9 cellular contexts compared by ENCODE assay signal in genomic region chr7:104883248-104883717, GRCh38.
DNase-seq lines count a peak whose midpoint lies in the region; ATAC-seq, FAIRE-seq and TF ChIP-seq lines count a peak whose summit lies in the region.
"Had no signal": no experiment of that assay in that cellular context is flagged by ENCODE, and none has a peak within 500 bp of the region (broad histone marks: within the 10 kb centered on the region; RNA-seq: fewer than 3 reads in every experiment).

No MANE protein-coding gene starts in this region.

- H3K56ac ChIP-seq in H1 (replicated peaks; ENCODE audit: insufficient read length, low read depth, low read length) = no peak overlapping the region

- no peak overlapping the region for H3K27ac ChIP-seq in H1 (ENCODE audit: low read depth, low read length)

- no peak overlapping the region for H4K5ac ChIP-seq in H1 (ENCODE audit: insufficient read length, low read depth, low read length)

- no peak overlapping the region for H2AK5ac ChIP-seq in H1 (ENCODE audit: low read depth, low read length)

- TF ChIP-seq EP300 in H1 (IDR thresholded peaks at IDR 0.05; ENCODE audit: borderline replicate concordance in 1 of 2, low read depth in 2 of 2, low read length in 2 of 2) = no peak

- no peak overlapping the region for H3K4me3 ChIP-seq in H1 (ENCODE audit: extremely low read depth in 1 of 4, insufficient read depth in 2 of 4, low read depth in 3 of 4, low read length in 4 of 4)

- no peaks in the 10 kb centered on the region for H3K36me3 ChIP-seq in H1 (ENCODE audit: control insufficient read depth in 2 of 4, insufficient read depth in 4 of 4, low read length in 3 of 4)

- peak; percentile 11 for ATAC-seq in GM19372 (IDR thresholded peaks at IDR 0.05; ENCODE audit: low read depth, unreplicated experiment)
- ATAC-seq in HG03064 (IDR thresholded peaks at IDR 0.05; ENCODE audit: low read depth, unreplicated experiment) = peak; percentile 6
- ATAC-seq in sciatic nerve = peak; percentile 18

- CTCF ChIA-PET in H1 (lab: Charles Lee; ENCODE audit: partially characterized antibody) = interaction anchor here (0.6 to 5.2 kb wide), 46 partner anchors 12 to 1149 kb away, joined by 3 to 83 read pairs (median 4); no protein-coding TSS in a partner anchor

- no peak overlapping the region for H3K4me2 ChIP-seq in H1 (ENCODE audit: insufficient read depth in 1 of 2, low read depth in 2 of 2, low read length in 2 of 2)

- no peak for DNase-seq in H1 (ENCODE audit: low read depth in 1 of 2, low spot score in 2 of 2)
- DNase-seq in sciatic nerve (ENCODE audit: low spot score) = no peak
- no peak for DNase-seq in germinal center (ENCODE audit: low spot score)
- no peak for DNase-seq in stimulated activated CD4-positive, alpha-beta T cell treated with anti-CD3 and anti-CD28 coated beads, Interleukin-12 subunit alpha, Interleukin-12 subunit beta, amount 100 ng/mL, for 4 hours
- no peak for DNase-seq in NCI-H82 treated with DMSO at 0.1 percent for 48 hours (lab: John Stamatoyannopoulos, UW; ENCODE audit: unreplicated experiment)
- no peak for DNase-seq in medulla oblongata (ENCODE audit: extremely low spot score)

- H2BK5ac ChIP-seq in H1 (ENCODE audit: low read depth, low read length) = no peak overlapping the region

- H3K23ac ChIP-seq in H1 (ENCODE audit: insufficient read length) = no peak overlapping the region

- no peak overlapping the region for H3K14ac ChIP-seq in H1 (ENCODE audit: insufficient read length)

- TF ChIP-seq RAD21 in H1 (IDR thresholded peaks at IDR 0.05 in 1 of 2, conservative IDR thresholded peaks at IDR 0.05 in 1 of 2; ENCODE audit: low read depth in 2 of 2, low read length in 2 of 2) = no peak

- no peak overlapping the region for H4K8ac ChIP-seq in H1 (ENCODE audit: extremely low read depth, insufficient read depth, low read length)

- POLR2A ChIA-PET in H1 (lab: Charles Lee; ENCODE audit: partially characterized antibody) = interaction anchor here (1.3 kb wide), 1 partner anchor 10 kb away, joined by 3 read pairs; no protein-coding TSS in a partner anchor

- H3K18ac ChIP-seq in H1 (ENCODE audit: extremely low read depth, low read length) = no peak overlapping the region

- no peaks in the 10 kb centered on the region for H3K23me2 ChIP-seq in H1 (ENCODE audit: low read depth, low read length)

- no peaks in the 10 kb centered on the region for H3K79me2 ChIP-seq in H1 (ENCODE audit: control insufficient read depth in 1 of 2, insufficient read depth in 2 of 2, low read length in 2 of 2)

- peaks cover 0 to 3% of the 10 kb centered on the region in 2 experiments; a peak in 1 of 4 replicates for H3K9me3 ChIP-seq in H1 (ENCODE audit: insufficient read depth in 2 of 2, low read depth in 1 of 2, low read length in 1 of 2)

- no peak overlapping the region for H2BK15ac ChIP-seq in H1 (ENCODE audit: low read length)

- H3K9ac ChIP-seq in H1 (replicated peaks in 1 of 4; ENCODE audit: extremely low read depth in 1 of 4, low read depth in 3 of 4, low read length in 3 of 4) = no peak overlapping the region

- WGBS in H1 (ENCODE audit: extremely low coverage in 1 of 2, insufficient coverage in 1 of 2, insufficient read length in 1 of 2, insufficient replicate concordance in 2 of 2, low coverage in 1 of 2, low lambda C conversion rate in 2 of 2, missing lambda C conversion rate in 1 of 2), 2 experiments = 31% methylated on average over 6 of the region's 6 CpGs; no CpG with 5 or more reads in 1 of the 2 experiments

- peak overlapping the region; percentile 96; the same call in 1 of the 2 replicates for H2AFZ ChIP-seq in H1 (ENCODE audit: low read length)

- H2BK20ac ChIP-seq in H1 (ENCODE audit: low read length) = no peak overlapping the region

- peaks cover 0 to 2% (median 0%) of the 10 kb centered on the region in 4 experiments; a peak in 2 of 7 replicates for H3K27me3 ChIP-seq in H1 (replicated peaks in 1 of 4; ENCODE audit: control insufficient read depth in 3 of 4, extremely low read depth in 1 of 4, insufficient read depth in 3 of 4, low read length in 3 of 4)

- no peak overlapping the region for H4K91ac ChIP-seq in H1 (replicated peaks; ENCODE audit: insufficient read length, low read length)

- no peak overlapping the region; the same call in 1 of the 2 replicates for H2BK12ac ChIP-seq in H1 (ENCODE audit: low read depth, low read length)

- no peak overlapping the region for H2BK120ac ChIP-seq in H1 (replicated peaks; ENCODE audit: low read depth, low read length)

- no peak for FAIRE-seq in H1 (lab: Jason Lieb, UNC)
- FAIRE-seq: colon had no signal

- no peak overlapping the region for H3K4ac ChIP-seq in H1 (replicated peaks; ENCODE audit: insufficient read length, low read depth, low read length)

- no peaks in the 10 kb centered on the region for H3K79me1 ChIP-seq in H1 (ENCODE audit: low read depth, low read length)

- TF ChIP-seq CTCF in H1 (IDR thresholded peaks at IDR 0.05; ENCODE audit: control extremely low read depth in 1 of 3, insufficient read depth in 1 of 3, low read depth in 1 of 3, low read length in 3 of 3) = no peak

- peaks cover 0 to 2% (median 0%) of the 10 kb centered on the region in 4 experiments; a peak in 2 of 7 replicates for H3K4me1 ChIP-seq in H1 (replicated peaks in 1 of 4; ENCODE audit: control insufficient read depth in 3 of 4, insufficient read depth in 4 of 4, low read length in 3 of 4)

- intact Hi-C loops in sciatic nerve (cut with DNase I) = loop anchor here (5.0 kb wide), 1 partner anchor 34 kb away; no protein-coding TSS in a partner anchor

- H4K20me1 ChIP-seq in H1 (replicated peaks in 1 of 2; ENCODE audit: control insufficient read depth in 1 of 2, insufficient read depth in 2 of 2, low read length in 2 of 2) = no peaks in the 10 kb centered on the region

- no peak for TF ChIP-seq POLR2A in H1 (IDR thresholded peaks at IDR 0.05; ENCODE audit: control extremely low read depth in 1 of 2, low read depth in 2 of 2, low read length in 2 of 2)

TF ChIP-seq in H1, 55 proteins besides CTCF, POLR2A, EP300 and RAD21:
- no peak for TF ChIP-seq NRF1 (IDR thresholded peaks at IDR 0.05; ENCODE audit: low read depth, low read length)
- no peak for TF ChIP-seq SUZ12 (IDR thresholded peaks at IDR 0.05; ENCODE audit: low read length)
- no peak for TF ChIP-seq CREB1 (IDR thresholded peaks at IDR 0.05)
- TF ChIP-seq GTF2F1 (IDR thresholded peaks at IDR 0.05; ENCODE audit: borderline replicate concordance, low read depth, low read length) = no peak
- TF ChIP-seq SIN3A (conservative IDR thresholded peaks at IDR 0.05 in 1 of 2, IDR thresholded peaks at IDR 0.05 in 1 of 2; ENCODE audit: low read depth in 1 of 2, low read length in 2 of 2) = no peak
- no peak for TF ChIP-seq JUN (IDR thresholded peaks at IDR 0.05; ENCODE audit: low read depth, low read length)
- TF ChIP-seq CEBPB (IDR thresholded peaks at IDR 0.05; ENCODE audit: low read depth, low read length) = no peak
- no peak for TF ChIP-seq ZNF274 (IDR thresholded peaks at IDR 0.05; ENCODE audit: borderline replicate concordance, extremely low read depth, low read length)
- TF ChIP-seq BRCA1 (IDR thresholded peaks at IDR 0.05; ENCODE audit: low read depth, low read length) = no peak
- TF ChIP-seq, protein P1, sequence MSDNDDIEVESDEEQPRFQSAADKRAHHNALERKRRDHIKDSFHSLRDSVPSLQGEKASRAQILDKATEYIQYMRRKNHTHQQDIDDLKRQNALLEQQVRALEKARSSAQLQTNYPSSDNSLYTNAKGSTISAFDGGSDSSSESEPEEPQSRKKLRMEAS (IDR thresholded peaks at IDR 0.05) = no peak
- no peak for TF ChIP-seq JUND (IDR thresholded peaks at IDR 0.05; ENCODE audit: low read length)
- TF ChIP-seq BCL11A (IDR thresholded peaks at IDR 0.05; ENCODE audit: low read depth in 2 of 2, low read length in 2 of 2) = no peak
